Comparison of ENCODE assay signal across 8 cellular contexts in genomic region chr1:100952970-100953369, GRCh38. TPM values are rescaled to one million over a fixed set of nuclear protein-coding genes. Genes with fewer than 3 reads are reported as not detected.
DNase-seq lines count a peak whose midpoint lies in the region; ATAC-seq, FAIRE-seq and TF ChIP-seq lines count a peak whose summit lies in the region.
"Not testable (repeated sequence)": the region's sequence is repeated elsewhere in the genome, so short reads cannot be mapped to it uniquely, and the experiment has no call there.

No MANE protein-coding gene starts in this region.

- peaks cover 12% of the 10 kb centered on the region; the same call in 1 of the 2 replicates for H3K36me3 ChIP-seq in HUES64 (ENCODE audit: insufficient read depth, low read length)
- not testable (repeated sequence) for H3K36me3 ChIP-seq in bronchial epithelial cell (ENCODE audit: control insufficient read depth, insufficient read depth, low read length)

- DNase-seq in CMK (ENCODE audit: low read depth): peak; percentile 8
- not testable (repeated sequence) for DNase-seq in activated CD4-positive, alpha-beta T cell treated with anti-CD3 and anti-CD28 coated beads, Interleukin-2, amount 10 ng/mL, durations not matched to agents 7 days and 5 days; neural crest cell (ENCODE audit: low read depth, low spot score)
- DNase-seq in activated naive CD4-positive, alpha-beta T cell treated with anti-CD3 and anti-CD28 coated beads for 36 hours: peak; percentile 58
- peak; percentile 65 for DNase-seq in bronchial epithelial cell (ENCODE audit: low read depth)
- peak; percentile 25 to 68 for DNase-seq in foreskin keratinocyte

- peaks cover 73% of the 10 kb centered on the region for H3K36me3 Mint-ChIP-seq in activated CD4-positive, alpha-beta T cell treated with anti-CD3 and anti-CD28 coated beads, Interleukin-2, amount 10 ng/mL, durations not matched to agents 7 days and 5 days (ENCODE audit: low read depth)
- H3K36me3 Mint-ChIP-seq in activated naive CD4-positive, alpha-beta T cell treated with anti-CD3 and anti-CD28 coated beads for 36 hours (ENCODE audit: low read depth): peaks cover 64% of the 10 kb centered on the region
- peaks cover 27% of the 10 kb centered on the region for H3K36me3 Mint-ChIP-seq in neural crest cell (ENCODE audit: low read depth)
- peaks cover 82% of the 10 kb centered on the region for H3K36me3 Mint-ChIP-seq in stimulated activated naive CD8-positive, alpha-beta T cell treated with anti-CD3 and anti-CD28 coated beads, Interleukin-15, Interleukin-2, amounts not matched to agents 100 ng/mL and 50 ng/mL, for 24 hours (ENCODE audit: low read depth)

- not testable (repeated sequence) for H3K27me3 ChIP-seq in HUES64 (ENCODE audit: insufficient read depth, low read length); bronchial epithelial cell (ENCODE audit: control insufficient read depth, insufficient read depth, low read length); foreskin keratinocyte

- CTCF ChIA-PET in activated CD4-positive, alpha-beta T cell treated with anti-CD3 and anti-CD28 coated beads, Interleukin-2, amount 10 ng/mL, durations not matched to agents 7 days and 5 days (lab: Charles Lee): interaction anchor here (1.0 kb wide), 1 partner anchor 11 kb away, joined by 3 read pairs; no protein-coding TSS in a partner anchor
- CTCF ChIA-PET in activated naive CD4-positive, alpha-beta T cell treated with anti-CD3 and anti-CD28 coated beads for 36 hours (lab: Charles Lee): interaction anchor here (1.0 to 1.5 kb wide), 2 partner anchors 335 to 337 kb away, joined by 3 to 4 read pairs; no protein-coding TSS in a partner anchor

- H3K27ac Mint-ChIP-seq in activated CD4-positive, alpha-beta T cell treated with anti-CD3 and anti-CD28 coated beads, Interleukin-2, amount 10 ng/mL, durations not matched to agents 7 days and 5 days: peak overlapping the region; percentile 39
- peak overlapping the region; percentile 80 for H3K27ac Mint-ChIP-seq in activated naive CD4-positive, alpha-beta T cell treated with anti-CD3 and anti-CD28 coated beads for 36 hours
- H3K27ac Mint-ChIP-seq in neural crest cell (ENCODE audit: unreplicated experiment): peak overlapping the region; percentile 69
- peak overlapping the region; percentile 78 for H3K27ac Mint-ChIP-seq in stimulated activated naive CD8-positive, alpha-beta T cell treated with anti-CD3 and anti-CD28 coated beads, Interleukin-15, Interleukin-2, amounts not matched to agents 100 ng/mL and 50 ng/mL, for 24 hours

- WGBS in HUES64: 100% methylated on average over 1 of the region's 1 CpG

- peak; percentile 73 for ATAC-seq in foreskin keratinocyte

- not testable (repeated sequence) for H3K9ac ChIP-seq in HUES64 (ENCODE audit: low read depth, low read length)

- not testable (repeated sequence) for H3K4me3 ChIP-seq in HUES64 (ENCODE audit: low read length); bronchial epithelial cell (ENCODE audit: low read depth, low read length)

- H3K27ac ChIP-seq in HUES64 (ENCODE audit: low read depth, low read length) (0 out of 2 replicates have a peak overlapping the region, but pooled peaks have one; percentile 34), foreskin keratinocyte (peak overlapping the region; percentile 73)

- POLR2A ChIA-PET in activated CD4-positive, alpha-beta T cell treated with anti-CD3 and anti-CD28 coated beads, Interleukin-2, amount 10 ng/mL, durations not matched to agents 7 days and 5 days (lab: Charles Lee): not testable (repeated sequence)

- H3K9me3 ChIP-seq in HUES64 (ENCODE audit: insufficient read depth, low read depth, low read length): not testable (repeated sequence)

- not testable (repeated sequence) for H3K4me3 Mint-ChIP-seq in activated CD4-positive, alpha-beta T cell treated with anti-CD3 and anti-CD28 coated beads, Interleukin-2, amount 10 ng/mL, durations not matched to agents 7 days and 5 days; activated naive CD4-positive, alpha-beta T cell treated with anti-CD3 and anti-CD28 coated beads for 36 hours; neural crest cell
- H3K4me3 Mint-ChIP-seq in stimulated activated naive CD8-positive, alpha-beta T cell treated with anti-CD3 and anti-CD28 coated beads, Interleukin-15, Interleukin-2, amounts not matched to agents 100 ng/mL and 50 ng/mL, for 24 hours: peak overlapping the region; percentile 2

- H3K4me1 Mint-ChIP-seq in activated CD4-positive, alpha-beta T cell treated with anti-CD3 and anti-CD28 coated beads, Interleukin-2, amount 10 ng/mL, durations not matched to agents 7 days and 5 days: peaks cover 56% of the 10 kb centered on the region
- H3K4me1 Mint-ChIP-seq in activated naive CD4-positive, alpha-beta T cell treated with anti-CD3 and anti-CD28 coated beads for 36 hours (ENCODE audit: low read depth): peaks cover 65% of the 10 kb centered on the region
- H3K4me1 Mint-ChIP-seq in neural crest cell: peaks cover 12% of the 10 kb centered on the region
- H3K4me1 Mint-ChIP-seq in stimulated activated naive CD8-positive, alpha-beta T cell treated with anti-CD3 and anti-CD28 coated beads, Interleukin-15, Interleukin-2, amounts not matched to agents 100 ng/mL and 50 ng/mL, for 24 hours (ENCODE audit: low read depth): peaks cover 74% of the 10 kb centered on the region

- H3K4me1 ChIP-seq in HUES64 (ENCODE audit: insufficient read depth, low read length) (peaks cover 64% of the 10 kb centered on the region), foreskin keratinocyte (peaks cover 55% of the 10 kb centered on the region)

- H3K27me3 Mint-ChIP-seq in activated CD4-positive, alpha-beta T cell treated with anti-CD3 and anti-CD28 coated beads, Interleukin-2, amount 10 ng/mL, durations not matched to agents 7 days and 5 days; activated naive CD4-positive, alpha-beta T cell treated with anti-CD3 and anti-CD28 coated beads for 36 hours (ENCODE audit: low read depth); neural crest cell (ENCODE audit: low read depth); stimulated activated naive CD8-positive, alpha-beta T cell treated with anti-CD3 and anti-CD28 coated beads, Interleukin-15, Interleukin-2, amounts not matched to agents 100 ng/mL and 50 ng/mL, for 24 hours: not testable (repeated sequence)

- H3K9me3 Mint-ChIP-seq in activated CD4-positive, alpha-beta T cell treated with anti-CD3 and anti-CD28 coated beads, Interleukin-2, amount 10 ng/mL, durations not matched to agents 7 days and 5 days: peaks cover 43% of the 10 kb centered on the region
- peaks cover 36% of the 10 kb centered on the region for H3K9me3 Mint-ChIP-seq in activated naive CD4-positive, alpha-beta T cell treated with anti-CD3 and anti-CD28 coated beads for 36 hours
- not testable (repeated sequence) for H3K9me3 Mint-ChIP-seq in neural crest cell
- peaks cover 39% of the 10 kb centered on the region for H3K9me3 Mint-ChIP-seq in stimulated activated naive CD8-positive, alpha-beta T cell treated with anti-CD3 and anti-CD28 coated beads, Interleukin-15, Interleukin-2, amounts not matched to agents 100 ng/mL and 50 ng/mL, for 24 hours

- not testable (repeated sequence) for FAIRE-seq in bronchial epithelial cell (lab: Jason Lieb, UNC)

- intact Hi-C loops in activated naive CD4-positive, alpha-beta T cell treated with anti-CD3 and anti-CD28 coated beads for 36 hours (cut with micrococcal nuclease): loop anchor here (1.0 to 5.0 kb wide), 8 partner anchors 11 to 511 kb away; partner anchors contain the start of genes DPH5 and EXTL2

- not testable (repeated sequence) for TF ChIP-seq CTCF in bronchial epithelial cell (IDR thresholded peaks at IDR 0.05; ENCODE audit: insufficient read depth, low read length, severe bottlenecking); foreskin keratinocyte (conservative IDR thresholded peaks at IDR 0.05); neural crest cell (conservative IDR thresholded peaks at IDR 0.05)

RNA-seq across cellular contexts. Expression of gene SLC30A7, which starts 57.1 kb away (rescaled TPM):
- 9.4 TPM for polyA plus RNA-seq in HUES64 (2013, experiment 1 of 2)
- 7.3 TPM for polyA plus RNA-seq in HUES64 (2013, experiment 2 of 2)
- 10 to 100 TPM; 32.8 to 33.9 TPM for total RNA-seq in activated CD4-positive, alpha-beta T cell treated with anti-CD3 and anti-CD28 coated beads, Interleukin-2, amount 10 ng/mL, durations not matched to agents 7 days and 5 days
- total RNA-seq in activated naive CD4-positive, alpha-beta T cell treated with anti-CD3 and anti-CD28 coated beads for 36 hours: 10 to 100 TPM; 32.4 to 32.6 TPM
- total RNA-seq in bronchial epithelial cell: 20.0 and 31.3 TPM in 2 replicates
- total RNA-seq in foreskin keratinocyte: 29.4 and 36.5 TPM in 2 replicates
- 4.2 and 4.3 TPM in 2 replicates for polyA plus RNA-seq in foreskin keratinocyte
- total RNA-seq in neural crest cell: 21.4 and 22.9 TPM in 2 replicates

RNA-seq across cellular contexts. Expression of gene EXTL2, which starts 58.3 kb away (rescaled TPM):
- polyA plus RNA-seq in HUES64 (2013, experiment 1 of 2): 41.6 TPM
- 41.7 TPM for polyA plus RNA-seq in HUES64 (2013, experiment 2 of 2)
- total RNA-seq in activated CD4-positive, alpha-beta T cell treated with anti-CD3 and anti-CD28 coated beads, Interleukin-2, amount 10 ng/mL, durations not matched to agents 7 days and 5 days: 1 to 10 TPM; 2.4 to 3.5 TPM
- total RNA-seq in activated naive CD4-positive, alpha-beta T cell treated with anti-CD3 and anti-CD28 coated beads for 36 hours: 1 to 10 TPM; 3.1 to 3.3 TPM
- 1.3 and 2.6 TPM in 2 replicates for total RNA-seq in bronchial epithelial cell
- 13.5 and 15.9 TPM in 2 replicates for total RNA-seq in foreskin keratinocyte
- polyA plus RNA-seq in foreskin keratinocyte: 7.2 and 7.7 TPM in 2 replicates
- 49.0 and 52.3 TPM in 2 replicates for total RNA-seq in neural crest cell
